In genomic region chr22:30028731-30029130, GRCh38 we compare ENCODE assay signal across 34 cellular contexts. TPM values are rescaled to one million over a fixed set of nuclear protein-coding genes. Genes with fewer than 3 reads are reported as not detected.
A peak's percentile ranks its signal among the peaks of the same experiment; 100 is the strongest.
DNase-seq lines count a peak whose midpoint lies in the region; ATAC-seq and TF ChIP-seq lines count a peak whose summit lies in the region.
"Had no signal": no experiment of that assay in that cellular context is flagged by ENCODE, and none has a peak within 500 bp of the region (broad histone marks: within the 10 kb centered on the region; RNA-seq: fewer than 3 reads in every experiment).

No MANE protein-coding gene starts in this region.

- H3K36me3 Mint-ChIP-seq in brain (peaks cover 33% of the 10 kb centered on the region), Caco-2 (ENCODE audit: insufficient read depth, unreplicated experiment) (peaks cover 34% of the 10 kb centered on the region)
- H3K36me3 Mint-ChIP-seq in stimulated activated effector memory CD8-positive, alpha-beta T cell treated with anti-CD3 and anti-CD28 coated beads, Interleukin-12 subunit alpha, Interleukin-12 subunit beta, amount 100 ng/mL, for 72 hours = peaks cover 42% of the 10 kb centered on the region

- CTCF ChIA-PET in Caco-2 (lab: Charles Lee) = no interaction called here

- peak overlapping the region in 3 of 5 experiments; percentile 21 to 59 (median 48) for H3K27ac Mint-ChIP-seq in brain
- H3K27ac Mint-ChIP-seq in stimulated activated effector memory CD8-positive, alpha-beta T cell treated with anti-CD3 and anti-CD28 coated beads, Interleukin-12 subunit alpha, Interleukin-12 subunit beta, amount 100 ng/mL, for 72 hours = peak overlapping the region; percentile 30
- no peak overlapping the region for H3K27ac Mint-ChIP-seq in Caco-2 (ENCODE audit: unreplicated experiment)
- H3K27ac Mint-ChIP-seq: activated CD4-positive, alpha-beta T cell treated with anti-CD3 and anti-CD28 coated beads, Interleukin-2, amount 10 ng/mL, durations not matched to agents 24 days and 14 days; activated T-cell treated with anti-CD3 and anti-CD28 coated beads, Interleukin-2, amount 50 U/mL, for 24 hours; endodermal cell had no signal

- no peak overlapping the region for H3K9ac ChIP-seq in BLaER1

- H3K4me1 ChIP-seq in BLaER1 (peaks cover 59% of the 10 kb centered on the region), Caco-2 (no peaks in the 10 kb centered on the region)
- H3K4me1 ChIP-seq: A549, pancreas, testis, uterus had no signal

- intact Hi-C loops in Caco-2 (cut with micrococcal nuclease; ENCODE audit: unreplicated experiment) = no loop called here

- no peaks in the 10 kb centered on the region for H4K20me1 ChIP-seq in BLaER1

- H3K27me3 Mint-ChIP-seq in brain (no peaks in the 10 kb centered on the region), Caco-2 (ENCODE audit: insufficient read depth, unreplicated experiment) (no peaks in the 10 kb centered on the region)
- H3K27me3 Mint-ChIP-seq: activated CD4-positive, alpha-beta T cell treated with anti-CD3 and anti-CD28 coated beads, Interleukin-2, amount 10 ng/mL, durations not matched to agents 24 days and 14 days; activated T-cell treated with anti-CD3 and anti-CD28 coated beads, Interleukin-2, amount 50 U/mL, for 24 hours; CD8-positive, alpha-beta memory T cell; naive thymus-derived CD8-positive, alpha-beta T cell had no signal

- POLR2A ChIA-PET in Caco-2 (lab: Charles Lee) = no interaction called here

- H3K36me3 ChIP-seq in BLaER1 (peaks cover 53% of the 10 kb centered on the region), Caco-2 (ENCODE audit: control insufficient read depth, insufficient read depth, low read length) (peaks cover 3% of the 10 kb centered on the region)
- H3K36me3 ChIP-seq: uterus had no signal

- peak overlapping the region; percentile 48 for H3K4me2 ChIP-seq in BLaER1
- H3K4me2 ChIP-seq: A549 had no signal

- no TSS peak for BruUV-seq in Caco-2 (replicated peaks; lab: Mats Ljungman, UMichigan)

- H3K4me3 Mint-ChIP-seq in brain (no peak overlapping the region), Caco-2 (ENCODE audit: unreplicated experiment) (no peak overlapping the region)
- no peak overlapping the region for H3K4me3 Mint-ChIP-seq in stimulated activated effector memory CD8-positive, alpha-beta T cell treated with anti-CD3 and anti-CD28 coated beads, Interleukin-12 subunit alpha, Interleukin-12 subunit beta, amount 100 ng/mL, for 72 hours
- H3K4me3 Mint-ChIP-seq: activated CD4-positive, alpha-beta T cell treated with anti-CD3 and anti-CD28 coated beads, Interleukin-2, amount 10 ng/mL, durations not matched to agents 24 days and 14 days; activated T-cell treated with anti-CD3 and anti-CD28 coated beads, Interleukin-2, amount 50 U/mL, for 24 hours; CD8-positive, alpha-beta memory T cell; endodermal cell; naive thymus-derived CD8-positive, alpha-beta T cell had no signal

- H3K4me1 Mint-ChIP-seq in brain (peaks cover 25% of the 10 kb centered on the region), Caco-2 (ENCODE audit: low read depth, unreplicated experiment) (peaks cover 6% of the 10 kb centered on the region)
- H3K4me1 Mint-ChIP-seq in stimulated activated effector memory CD8-positive, alpha-beta T cell treated with anti-CD3 and anti-CD28 coated beads, Interleukin-12 subunit alpha, Interleukin-12 subunit beta, amount 100 ng/mL, for 72 hours = no peaks in the 10 kb centered on the region
- H3K4me1 Mint-ChIP-seq: CD8-positive, alpha-beta memory T cell; endodermal cell; naive thymus-derived CD8-positive, alpha-beta T cell had no signal

- no peak for ATAC-seq in stimulated activated effector memory CD8-positive, alpha-beta T cell treated with anti-CD3 and anti-CD28 coated beads, Interleukin-12 subunit alpha, Interleukin-12 subunit beta, amount 100 ng/mL, for 72 hours
- ATAC-seq in SK-N-SH treated with all-trans-retinoic acid at 6 μM for 48 hours = no peak
- ATAC-seq: A549; esophagus mucosa; naive thymus-derived CD8-positive, alpha-beta T cell had no signal

- H3K4me3 ChIP-seq in BLaER1 (no peak overlapping the region), Caco-2 (ENCODE audit: low read depth, low read length) (no peak overlapping the region)
- H3K4me3 ChIP-seq: A549, coronary artery, HAP-1, left ventricle myocardium inferior, pancreas, testis, uterus had no signal

- TF ChIP-seq CTCF in brain (conservative IDR thresholded peaks at IDR 0.05) (no peak), Caco-2 (IDR thresholded peaks at IDR 0.05; ENCODE audit: insufficient read depth in 1 of 2, low read depth in 1 of 2, low read length in 1 of 2, severe bottlenecking in 1 of 2, unreplicated experiment in 1 of 2) (no peak)

- H3K27ac ChIP-seq in BLaER1 (peak overlapping the region; percentile 14; the same call in 1 of the 2 replicates), layer of hippocampus (ENCODE audit: low read depth, low read length) (peak overlapping the region; percentile 64)
- H3K27ac ChIP-seq: A549, coronary artery, pancreas, testis, uterus, WERI-Rb-1 had no signal

- H3K9me3 Mint-ChIP-seq in brain = no peaks in the 10 kb centered on the region
- H3K9me3 Mint-ChIP-seq in stimulated activated effector memory CD8-positive, alpha-beta T cell treated with anti-CD3 and anti-CD28 coated beads, Interleukin-12 subunit alpha, Interleukin-12 subunit beta, amount 100 ng/mL, for 72 hours = no peaks in the 10 kb centered on the region
- H3K9me3 Mint-ChIP-seq in Caco-2 (ENCODE audit: unreplicated experiment) = no peaks in the 10 kb centered on the region
- H3K9me3 Mint-ChIP-seq: activated CD4-positive, alpha-beta T cell treated with anti-CD3 and anti-CD28 coated beads, Interleukin-2, amount 10 ng/mL, durations not matched to agents 24 days and 14 days; activated T-cell treated with anti-CD3 and anti-CD28 coated beads, Interleukin-2, amount 50 U/mL, for 24 hours; CD8-positive, alpha-beta memory T cell; endodermal cell; naive thymus-derived CD8-positive, alpha-beta T cell had no signal

- no peak for DNase-seq in stimulated activated effector memory CD8-positive, alpha-beta T cell treated with anti-CD3 and anti-CD28 coated beads, Interleukin-12 subunit alpha, Interleukin-12 subunit beta, amount 100 ng/mL, for 72 hours (ENCODE audit: low spot score in 2 of 2)
- DNase-seq in Caco-2 (no peak), DMS79 treated with DMSO at 0.1 percent for 48 hours (lab: John Stamatoyannopoulos, UW) (no peak)
- no peak for DNase-seq in stimulated activated naive CD4-positive, alpha-beta T cell (lab: John Stamatoyannopoulos, UW)
- DNase-seq: activated CD4-positive, alpha-beta T cell treated with anti-CD3 and anti-CD28 coated beads, Interleukin-2, amount 10 ng/mL, durations not matched to agents 24 days and 14 days; activated T-cell treated with anti-CD3 and anti-CD28 coated beads, Interleukin-2, amount 50 U/mL, for 24 hours; AML-193; CD8-positive, alpha-beta memory T cell; DMS53; endodermal cell; foreskin fibroblast; left ventricle myocardium inferior; naive thymus-derived CD8-positive, alpha-beta T cell; NCI-H2029 treated with DMSO at 0.1 percent for 48 hours; NCI-H526 treated with DMSO at 0.1 percent for 48 hours; pancreas; right cardiac atrium; Right ventricle myocardium superior; stimulated activated CD4-positive, alpha-beta T cell treated with anti-CD3 and anti-CD28 coated beads, Interleukin-2, amount 100 ng/mL, for 48 hours; SW 1271; T1000; testis; uterus; WERI-Rb-1 had no signal

- no peaks in the 10 kb centered on the region for H3K27me3 ChIP-seq in BLaER1
- H3K27me3 ChIP-seq in layer of hippocampus (ENCODE audit: control insufficient read depth, insufficient read depth, low read length) = no peaks in the 10 kb centered on the region
- H3K27me3 ChIP-seq in Caco-2 (replicated peaks; ENCODE audit: control insufficient read depth, insufficient read depth, low read length) = no peaks in the 10 kb centered on the region
- H3K27me3 ChIP-seq: pancreas, testis, uterus had no signal

- H3K9me3 ChIP-seq in BLaER1 = peaks cover 10% of the 10 kb centered on the region; the same call in 1 of the 2 replicates
- no peaks in the 10 kb centered on the region for H3K9me3 ChIP-seq in Caco-2
- H3K9me3 ChIP-seq: A549, HAP-1, left ventricle myocardium inferior, pancreas, testis, uterus had no signal

TF ChIP-seq in SK-N-SH treated with all-trans-retinoic acid at 6 μM for 48 hours, 23 proteins besides CTCF, POLR2A, EP300 and RAD21 (continues in another document):
- TF ChIP-seq ZC3H10 (CRISPR knock-in tag; IDR thresholded peaks at IDR 0.05) (no peak), ISL1 (CRISPR knock-in tag; IDR thresholded peaks at IDR 0.05) (no peak), TOX (CRISPR knock-in tag; IDR thresholded peaks at IDR 0.05; ENCODE audit: borderline replicate concordance) (no peak), ZNF8 (CRISPR knock-in tag; IDR thresholded peaks at IDR 0.05) (no peak), ZNF565 (CRISPR knock-in tag; conservative IDR thresholded peaks at IDR 0.05; ENCODE audit: low read depth) (no peak), ZFP30 (CRISPR knock-in tag; IDR thresholded peaks at IDR 0.05) (no peak), ZNF70 (CRISPR knock-in tag; IDR thresholded peaks at IDR 0.05) (no peak), GLIS3 (CRISPR knock-in tag; IDR thresholded peaks at IDR 0.05) (no peak), ESRRG (CRISPR knock-in tag; IDR thresholded peaks at IDR 0.05) (no peak), BACH2 (CRISPR knock-in tag; IDR thresholded peaks at IDR 0.05; ENCODE audit: borderline replicate concordance) (no peak), CSRNP3 (CRISPR knock-in tag; IDR thresholded peaks at IDR 0.05) (no peak)

RNA-seq across cellular contexts. Expression of gene HORMAD2, which starts 51.5 kb away (rescaled TPM):
- polyA plus RNA-seq in brain (ENCODE audit: insufficient read depth, low read depth, low replicate concordance) = not detected
- total RNA-seq in Caco-2 (2022) = 2.4 and 3.1 TPM in 2 replicates
- total RNA-seq: activated CD4-positive, alpha-beta T cell treated with anti-CD3 and anti-CD28 coated beads, Interleukin-2, amount 10 ng/mL, durations not matched to agents 24 days and 14 days; activated CD8-positive, alpha-beta memory T cell treated with anti-CD3 and anti-CD28 coated beads for 36 hours; CD8-positive, alpha-beta memory T cell; esophagus mucosa; HT-29; left ventricle myocardium inferior; naive thymus-derived CD8-positive, alpha-beta T cell; pancreas; right cardiac atrium; Right ventricle myocardium superior; uterus had no signal
- polyA plus RNA-seq: A549; CD8-positive, alpha-beta memory T cell; naive thymus-derived CD8-positive, alpha-beta T cell; pancreas; right cardiac atrium had no signal
